8 cellular contexts compared by ENCODE assay signal in genomic region chr5:142316051-142316450, GRCh38. TPM values are rescaled to one million over a fixed set of nuclear protein-coding genes. Genes with fewer than 3 reads are reported as not detected.
A peak's percentile ranks its signal among the peaks of the same experiment; 100 is the strongest.
DNase-seq lines count a peak whose midpoint lies in the region; ATAC-seq, FAIRE-seq and TF ChIP-seq lines count a peak whose summit lies in the region.

No MANE protein-coding gene starts in this region.

- no peaks in the 10 kb centered on the region for H3K9me2 ChIP-seq in neural cell (ENCODE audit: insufficient read depth, low read length)

- H2AFZ ChIP-seq in GM12878 (ENCODE audit: control insufficient read depth, low read depth, low read length) (no peak overlapping the region), neural cell (ENCODE audit: low read depth, low read length) (no peak overlapping the region)

- H4K20me1 ChIP-seq in GM12878 (ENCODE audit: control insufficient read depth, insufficient read depth) (no peaks in the 10 kb centered on the region), neural cell (ENCODE audit: insufficient read depth) (no peaks in the 10 kb centered on the region)

- no peaks in the 10 kb centered on the region for H3K27me3 ChIP-seq in GM12878 (replicated peaks in 1 of 2; ENCODE audit: control insufficient read depth in 2 of 2, insufficient read depth in 2 of 2, low read length in 1 of 2)
- H3K27me3 ChIP-seq in neural cell (ENCODE audit: insufficient read depth, low read depth, low read length): peaks cover 40% of the 10 kb centered on the region

- ATAC-seq in GM12878 (no peak), GM21360 (IDR thresholded peaks at IDR 0.05; ENCODE audit: unreplicated experiment) (no peak), HG02973 (IDR thresholded peaks at IDR 0.05; ENCODE audit: unreplicated experiment) (no peak), GM18498 (IDR thresholded peaks at IDR 0.05; ENCODE audit: unreplicated experiment) (no peak)

- BruUV-seq in GM12878 (replicated peaks; lab: Mats Ljungman, UMichigan): no TSS peak

- peaks cover 19% of the 10 kb centered on the region for H3K4me1 ChIP-seq in GM12878 (ENCODE audit: control insufficient read depth, insufficient read depth, low read length)

- RAD21 ChIA-PET in GM12878 (lab: Charles Lee; ENCODE audit: unreplicated experiment): interaction anchor here (0.9 to 1.1 kb wide), 3 partner anchors 9 to 28 kb away, joined by 3 to 4 read pairs (median 3); partner anchors contain the start of gene SPRY4

- peak; percentile 65 for FAIRE-seq in GM12878 (lab: Jason Lieb, UNC)

- intact Hi-C loops in GM12878 (cut with micrococcal nuclease; ENCODE audit: unreplicated experiment): loop anchor here (5.0 kb wide), 1 partner anchor 231 kb away; no protein-coding TSS in a partner anchor

- no peak overlapping the region for H3K9ac ChIP-seq in GM12878 (ENCODE audit: control insufficient read depth, insufficient read depth, low read length)
- H3K9ac ChIP-seq in neural cell (ENCODE audit: low read length): no peak overlapping the region

- no peak overlapping the region for H3K4me3 ChIP-seq in GM12865 (ENCODE audit: low read depth, low read length)
- H3K4me3 ChIP-seq in GM12878: 0 out of 2 replicates have a peak overlapping the region, but pooled peaks have one; percentile 26
- no peak overlapping the region for H3K4me3 ChIP-seq in neural cell (ENCODE audit: low read length)

- SMC1A ChIA-PET in GM12878 (lab: Charles Lee; ENCODE audit: uncharacterized antibody, unreplicated experiment): interaction anchor here (0.7 to 1.8 kb wide), 3 partner anchors 8 to 42 kb away, joined by 3 to 5 read pairs (median 5); no protein-coding TSS in a partner anchor

- in situ Hi-C loops in GM12878 (cut with MboI): no loop called here

- H3K36me3 ChIP-seq in GM12878 (ENCODE audit: control insufficient read depth in 2 of 2, insufficient read depth in 2 of 2, low read length in 1 of 2) (no peaks in the 10 kb centered on the region; a peak in 1 of 4 replicates), neural cell (ENCODE audit: insufficient read depth, low read length) (no peaks in the 10 kb centered on the region)

- H3K9me3 ChIP-seq in GM12878 (replicated peaks; ENCODE audit: control insufficient read depth, insufficient read depth, low read length) (no peaks in the 10 kb centered on the region), neural cell (ENCODE audit: low read length) (no peaks in the 10 kb centered on the region)

- H3K4me2 ChIP-seq in GM12878 (ENCODE audit: control insufficient read depth, insufficient read depth): peak overlapping the region; percentile 48
- H3K4me2 ChIP-seq in neural cell (ENCODE audit: low read length): no peak overlapping the region

- H3F3A ChIP-seq in neural cell (ENCODE audit: insufficient read depth, low read length, poor library complexity, severe bottlenecking): no peaks in the 10 kb centered on the region

- POLR2A ChIA-PET in GM12878 (lab: Charles Lee): interaction anchor here (0.9 kb wide), 1 partner anchor 10 kb away, joined by 3 read pairs; no protein-coding TSS in a partner anchor

- WGBS in GM12878 (ENCODE audit: insufficient coverage, insufficient replicate concordance, low lambda C conversion rate, missing lambda C conversion rate): 4% methylated on average over 4 of the region's 4 CpGs

- no peak for TF ChIP-seq CTCF in GM12865 (IDR thresholded peaks at IDR 0.05; ENCODE audit: insufficient read depth, low read depth, low read length, missing control alignments)
- TF ChIP-seq CTCF in GM12878 (IDR thresholded peaks at IDR 0.05 in 2 of 3, conservative IDR thresholded peaks at IDR 0.05 in 1 of 3; ENCODE audit: control insufficient read depth in 2 of 3, extremely low read depth in 1 of 3, insufficient read depth in 1 of 3, low read depth in 3 of 3, low read length in 3 of 3): no peak
- TF ChIP-seq CTCF in neural cell (IDR thresholded peaks at IDR 0.05; ENCODE audit: poor library complexity, severe bottlenecking): no peak

- H3K27ac ChIP-seq in GM12878 (ENCODE audit: control insufficient read depth, insufficient read depth) (peak overlapping the region; percentile 52; the same call in 1 of the 2 replicates), neural cell (ENCODE audit: low read length) (no peak overlapping the region)

- TF ChIP-seq EP300 in GM12878 (IDR thresholded peaks at IDR 0.05; ENCODE audit: borderline replicate concordance in 1 of 2, control insufficient read depth in 1 of 2, low read depth in 2 of 2, low read length in 2 of 2) (no peak), neural cell (conservative IDR thresholded peaks at IDR 0.05; ENCODE audit: poor library complexity, severe bottlenecking) (no peak)

- peaks cover 5% of the 10 kb centered on the region; the same call in 1 of the 2 replicates for H3K79me2 ChIP-seq in GM12878 (ENCODE audit: control insufficient read depth, insufficient read depth, low read length)
- H3K79me2 ChIP-seq in neural cell (replicated peaks; ENCODE audit: insufficient read depth, low read length): no peaks in the 10 kb centered on the region

- TF ChIP-seq POLR2A in GM12878 (IDR thresholded peaks at IDR 0.05; ENCODE audit: low read depth, low read length): no peak

- DNase-seq in GM12865 (ENCODE audit: low read depth): peak; percentile 50
- DNase-seq in NCI-H187 treated with DMSO at 0.1 percent for 48 hours (lab: John Stamatoyannopoulos, UW): peak; percentile 48
- no peak for DNase-seq in GM12878 (ENCODE audit: low read depth, low spot score)
- DNase-seq in inferior parietal cortex (ENCODE audit: extremely low spot score): no peak

- CTCF ChIA-PET in GM12878 (lab: Yijun Ruan, JAX): no interaction called here

- TF ChIP-seq RAD21 in GM12878 (IDR thresholded peaks at IDR 0.05; ENCODE audit: insufficient read depth, low read depth, low read length) (no peak), neural cell (conservative IDR thresholded peaks at IDR 0.05) (no peak)

TF ChIP-seq in GM12878, 131 proteins besides CTCF, POLR2A, EP300 and RAD21:
- no peak for TF ChIP-seq IKZF2 (IDR thresholded peaks at IDR 0.05)
- TF ChIP-seq SPI1 (IDR thresholded peaks at IDR 0.05; ENCODE audit: borderline replicate concordance, insufficient read depth, low read depth, low read length): no peak
- no peak for TF ChIP-seq NR2C2 (IDR thresholded peaks at IDR 0.05; ENCODE audit: borderline replicate concordance, control insufficient read depth, insufficient read length, low read depth)
- TF ChIP-seq IKZF1 (conservative IDR thresholded peaks at IDR 0.05): 0 out of 2 replicates have a peak, but pooled peaks have one; percentile 15

TF ChIP-seq in neural cell, 6 proteins besides CTCF, POLR2A, EP300 and RAD21:
- TF ChIP-seq POLR2AphosphoS5 (IDR thresholded peaks at IDR 0.05) (peak; percentile 19), REST (IDR thresholded peaks at IDR 0.05; ENCODE audit: borderline replicate concordance) (no peak), EZH2 (IDR thresholded peaks at IDR 0.05; ENCODE audit: borderline replicate concordance, insufficient read depth, low read length, poor library complexity, severe bottlenecking) (no peak), TAF1 (IDR thresholded peaks at IDR 0.05; ENCODE audit: low read depth) (no peak), MXI1 (conservative IDR thresholded peaks at IDR 0.05; ENCODE audit: poor library complexity, severe bottlenecking) (no peak)

RNA-seq across cellular contexts. Expression of gene SPRY4, which starts 8.8 kb away (rescaled TPM):
- 3.0 and 5.1 TPM in 2 replicates for total RNA-seq in GM12878 (2013; cell fraction: nucleolus; rRNA removed)
- 0.11 and 0.27 TPM in 2 replicates for total RNA-seq in GM12878 (2014; rRNA removed)
- total RNA-seq in GM12878 (2014; rRNA removed; fragmentation: Illumina TruSeq; extraction: Trizol): 0.05 and 0.18 TPM in 2 replicates
- 0.35 and 0.41 TPM in 2 replicates for total RNA-seq in GM12878 (2021)
- polyA plus RNA-seq in GM12878 (2011; ENCODE audit: low read depth): 0.10 TPM
- polyA plus RNA-seq in GM12878 (2011; rRNA removed): 0.71 and 1.4 TPM in 2 replicates
- 1.4 and 2.1 TPM in 2 replicates for polyA plus RNA-seq in GM12878 (2011; cell fraction: cytosol; rRNA removed)
- 6.4 and 8.1 TPM in 2 replicates for polyA plus RNA-seq in GM12878 (2011; cell fraction: nucleus; rRNA removed)
- 0.08 and 0.31 TPM in 2 replicates for polyA plus RNA-seq in GM12878 (2012)
- polyA plus RNA-seq in GM12878 (2014; fragmentation: Illumina TruSeq; extraction: Trizol): 0.10 TPM in 1 of 2 replicates, not detected in the other
- polyA plus RNA-seq in GM12878 (2014; fragmentation: Nextera tagmentation; extraction: Ambion mirVana): under 1 TPM in 1 of 2 experiments, not detected in 1; 0.04 TPM
- 0.11 and 0.44 TPM in 2 replicates for polyA plus RNA-seq in GM12878 (2014; rRNA removed)
- polyA plus RNA-seq in GM12878 (2016; fragmentation: Nextera tagmentation; extraction: Ambion mirVana): under 1 TPM; 0.04 to 0.27 TPM
- polyA minus RNA-seq in GM12878 (2011; rRNA and poly(A)+ RNA removed): 3.7 and 7.2 TPM in 2 replicates
- 1.7 and 2.0 TPM in 2 replicates for polyA minus RNA-seq in GM12878 (2011; cell fraction: cytosol; rRNA and poly(A)+ RNA removed)
- 11.0 and 18.7 TPM in 2 replicates for polyA minus RNA-seq in GM12878 (2011; cell fraction: nucleus; rRNA and poly(A)+ RNA removed)
- polyA plus RNA-seq in neural cell: 0.12 and 0.47 TPM in 2 replicates
- 0.69 and 2.9 TPM in 2 replicates for polyA minus RNA-seq in neural cell

Comparison
In these comparisons a context has a peak if more than half of its experiments do, and no peak if none do; other contexts are left out.
1. DNase-seq: peak in GM12865 (single experiment) and NCI-H187 treated with DMSO at 0.1 percent for 48 hours (single experiment); none in GM12878 (single experiment) and inferior parietal cortex (single experiment).